In genomic region chr1:92298573-92299476, GRCh38 we compare ENCODE assay signal across 8 cellular contexts.
A peak's percentile ranks its signal among the peaks of the same experiment; 100 is the strongest.
DNase-seq lines count a peak whose midpoint lies in the region; ATAC-seq and TF ChIP-seq lines count a peak whose summit lies in the region.

TSS of gene GLMN (minus strand) at chr1:92298987. CDS start at chr1:92297999, 988 bp downstream.
TSS of gene RPAP2 (plus strand) at chr1:92299059. CDS start at chr1:92299074, 15 bp downstream.

- TF ChIP-seq CTCF in AG10803 (conservative IDR thresholded peaks at IDR 0.05; ENCODE audit: low read length), result peak; percentile 10; the same call in 1 of the 2 replicates

- ATAC-seq in GM18909 (IDR thresholded peaks at IDR 0.05; ENCODE audit: poor library complexity, unreplicated experiment) (peak; percentile 98), HG03159 (IDR thresholded peaks at IDR 0.05; ENCODE audit: unreplicated experiment) (peak; percentile 98)
- ATAC-seq in activated CD4-positive, CD25-positive, alpha-beta regulatory T cell treated with anti-CD3 and anti-CD28 coated beads, Interleukin-2, amount 50 U/mL, for 24 hours, result peak; percentile 94 to 97

- H3K4me3 ChIP-seq in AG10803 (ENCODE audit: low read length), result peak within 1 kb of the TSS; percentile 72

- DNase-seq in AG10803 (ENCODE audit: low read depth) (peak; percentile 84), NCI-H2227 treated with DMSO at 0.1 percent for 48 hours (lab: John Stamatoyannopoulos, UW) (peak; percentile 88), cerebellar cortex (ENCODE audit: low spot score) (peak; percentile 88), kidney glomerular epithelial cell (lab: John Stamatoyannopoulos, UW) (peak; percentile 83)
- DNase-seq in stimulated activated CD4-positive, alpha-beta T cell treated with anti-CD3 and anti-CD28 coated beads, Interleukin-15, amount 100 ng/mL, for 48 hours (ENCODE audit: low read depth in 2 of 2), result peak; percentile 41 to 65

Comparison
In these comparisons a context has a peak if more than half of its experiments do, and no peak if none do; other contexts are left out.
1. Peak in every context shown above with its lines: DNase-seq, ATAC-seq and H3K4me3 ChIP-seq.